ENCODE assay signal across 32 cellular contexts in the genomic region with DNA sequence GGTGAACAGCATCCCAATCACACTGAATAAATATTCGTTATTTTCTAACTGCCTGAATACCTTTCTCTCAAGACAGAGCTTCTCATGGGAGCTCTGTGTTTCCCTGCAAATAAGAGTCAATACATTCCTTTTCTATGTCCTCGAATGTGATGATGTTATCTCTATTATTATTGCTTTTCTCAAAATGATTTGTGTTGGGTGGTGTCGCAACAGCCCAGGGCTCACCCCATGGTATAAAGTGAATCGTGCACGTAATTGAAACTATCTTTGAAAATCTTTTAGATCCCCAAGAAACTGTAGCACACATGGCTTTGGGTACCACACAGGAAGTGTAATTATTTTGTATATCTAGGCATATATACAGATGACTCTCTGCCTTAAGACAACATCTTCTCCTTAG.
"Had no signal": no experiment of that assay in that cellular context is flagged by ENCODE, and none has a peak within 500 bp of the region (broad histone marks: within the 10 kb centered on the region; RNA-seq: fewer than 3 reads in every experiment).

No MANE protein-coding gene starts in this region.

- H3K27me3 ChIP-seq: adrenal gland, body of pancreas, brain microvascular endothelial cell had no signal

- DNase-seq: activated B cell treated with CpG ODN at 0.5 μM for 24 hours; activated CD4-positive, alpha-beta memory T cell treated with anti-CD3 and anti-CD28 coated beads for 36 hours; activated CD4-positive, alpha-beta T cell treated with anti-CD3 and anti-CD28 coated beads for 4 hours; activated CD4-positive, alpha-beta T cell treated with anti-CD3 and anti-CD28 coated beads, Interleukin-2, amount 10 ng/mL, durations not matched to agents 24 days and 14 days; activated CD4-positive, alpha-beta T cell treated with anti-CD3 and anti-CD28 coated beads, Interleukin-2, amount 50 U/mL, for 1 hour; activated CD4-positive, alpha-beta T cell treated with anti-CD3 and anti-CD28 coated beads, Interleukin-2, amount 50 U/mL, for 4 hours; activated CD4-positive, CD25-positive, alpha-beta regulatory T cell treated with anti-CD3 and anti-CD28 coated beads, Interleukin-2, amount 50 U/mL, for 72 hours; activated CD8-positive, alpha-beta memory T cell treated with anti-CD3 and anti-CD28 coated beads, Interleukin-2, amount 50 U/mL, for 4 hours; activated CD8-positive, alpha-beta T cell treated with anti-CD3 and anti-CD28 coated beads for 36 hours; activated effector memory CD4-positive, alpha-beta T cell treated with anti-CD3 and anti-CD28 coated beads, Interleukin-2, amount 50 U/mL, for 16 hours; activated gamma-delta T cell treated with Interleukin-2 at 50 U/mL for 16 hours; activated naive CD4-positive, alpha-beta T cell; activated naive CD4-positive, alpha-beta T cell treated with anti-CD3 and anti-CD28 coated beads for 36 hours; activated naive CD4-positive, alpha-beta T cell treated with anti-CD3 and anti-CD28 coated beads, Interleukin-2, amount 50 U/mL, for 16 hours; activated naive CD8-positive, alpha-beta T cell treated with anti-CD3 and anti-CD28 coated beads for 36 hours; activated T-cell treated with anti-CD3 and anti-CD28 coated beads for 4 hours; activated T-cell treated with anti-CD3 and anti-CD28 coated beads, Interleukin-2, amount 50 U/mL, for 1 hour; activated T-cell treated with anti-CD3 and anti-CD28 coated beads, Interleukin-2, amount 50 U/mL, for 4 hours; activated T-cell treated with anti-CD3 and anti-CD28 coated beads, Interleukin-2, amount 50 U/mL, for 72 hours; adrenal gland; amniotic stem cell; aorta; body of pancreas; brain microvascular endothelial cell; central memory CD4-positive, alpha-beta T cell; T-helper 1 cell; T-helper 2 cell; T-helper 9 cell had no signal

- H3K27ac ChIP-seq: adrenal gland, body of pancreas, brain microvascular endothelial cell, breast epithelium, VCaP had no signal

- ATAC-seq: activated CD8-positive, alpha-beta T cell treated with anti-CD3 and anti-CD28 coated beads for 36 hours; activated naive CD4-positive, alpha-beta T cell treated with anti-CD3 and anti-CD28 coated beads, Interleukin-2, amount 50 U/mL, for 72 hours; activated T-cell treated with anti-CD3 and anti-CD28 coated beads, Interleukin-2, amount 50 U/mL, for 4 hours; activated T-cell treated with anti-CD3 and anti-CD28 coated beads, Interleukin-2, amount 50 U/mL, for 72 hours; activated T-helper 17 cell treated with anti-CD3 and anti-CD28 coated beads, Interleukin-2, amount 50 U/mL, for 72 hours; body of pancreas had no signal

- H3K4me1 ChIP-seq: adrenal gland, body of pancreas, breast epithelium had no signal

- H3K9me3 ChIP-seq: adrenal gland, body of pancreas, breast epithelium had no signal

- H3K4me3 ChIP-seq: adrenal gland, body of pancreas, breast epithelium had no signal

- H3K36me3 ChIP-seq: adrenal gland, brain microvascular endothelial cell, breast epithelium had no signal
